In genomic region chr2:42095923-42096408, GRCh38 we compare ENCODE assay signal across 8 cellular contexts. TPM values are rescaled to one million over a fixed set of nuclear protein-coding genes. Genes with fewer than 3 reads are reported as not detected.
A peak's percentile ranks its signal among the peaks of the same experiment; 100 is the strongest.
DNase-seq lines count a peak whose midpoint lies in the region; ATAC-seq and TF ChIP-seq lines count a peak whose summit lies in the region.

No MANE protein-coding gene starts in this region.

- peak; percentile 27; the same call in 1 of the 2 replicates for TF ChIP-seq POLR2A in IMR-90 (IDR thresholded peaks at IDR 0.05; ENCODE audit: low read depth, low read length)
- TF ChIP-seq POLR2A in erythroblast (IDR thresholded peaks at IDR 0.05; ENCODE audit: low read length): no peak

- H3K4me3 Mint-ChIP-seq in nephron: no peak overlapping the region

- H3K79me2 ChIP-seq in OCI-LY3 (ENCODE audit: low read length): no peaks in the 10 kb centered on the region

- H3K27me3 Mint-ChIP-seq in nephron (ENCODE audit: low read depth): no peaks in the 10 kb centered on the region

- 0 out of 3 replicates have a peak overlapping the region, but pooled peaks have one; percentile 35 for H2BK15ac ChIP-seq in IMR-90 (ENCODE audit: low read depth, low read length)

- H2AFZ ChIP-seq in IMR-90 (replicated peaks; ENCODE audit: low read length, poor library complexity): no peak overlapping the region
- no peak overlapping the region for H2AFZ ChIP-seq in OCI-LY3 (ENCODE audit: low read depth, low read length)

- dilution Hi-C loops in IMR-90 (cut with HindIII; ENCODE audit: low sequenced_read_pairs, unreplicated experiment): loop anchor here (25.0 kb wide), 1 partner anchor 209 kb away; no protein-coding TSS in a partner anchor

- peak; percentile 90 for TF ChIP-seq RAD21 in IMR-90 (IDR thresholded peaks at IDR 0.05; ENCODE audit: low read length)

- H3K14ac ChIP-seq in IMR-90 (replicated peaks; ENCODE audit: low read depth, low read length): no peak overlapping the region

- no peak overlapping the region for H4K5ac ChIP-seq in IMR-90 (ENCODE audit: low read depth, low read length)

- no peak overlapping the region for H3K27ac ChIP-seq in IMR-90 (ENCODE audit: insufficient read depth, low read length)
- H3K27ac ChIP-seq in OCI-LY3 (ENCODE audit: low read length): no peak overlapping the region
- no peak overlapping the region for H3K27ac ChIP-seq in substantia nigra (ENCODE audit: low read depth, low read length, poor library complexity, severe bottlenecking)

- 0 out of 2 replicates have a peak overlapping the region, but pooled peaks have one; percentile 43 for H2AK5ac ChIP-seq in IMR-90 (ENCODE audit: low read depth, low read length)

- intact Hi-C loops in IMR-90 (cut with micrococcal nuclease): loop anchor here (1.0 to 10.0 kb wide), 8 partner anchors 73 to 567 kb away; partner anchors contain the start of genes COX7A2L, EML4 and KCNG3

- no peak overlapping the region for H3K56ac ChIP-seq in IMR-90 (ENCODE audit: extremely low read depth, insufficient read depth, low read length)

- H4K91ac ChIP-seq in IMR-90 (ENCODE audit: insufficient read depth, low read depth, low read length): 0 out of 2 replicates have a peak overlapping the region, but pooled peaks have one; percentile 24

- peak; percentile 88 for TF ChIP-seq CTCF in IMR-90 (conservative IDR thresholded peaks at IDR 0.05; ENCODE audit: low read depth, low read length)
- peak; percentile 90 for TF ChIP-seq CTCF in OCI-LY3 (IDR thresholded peaks at IDR 0.05; ENCODE audit: low read depth, low read length)
- peak; percentile 80 to 90 (median 84) for TF ChIP-seq CTCF in nephron (IDR thresholded peaks at IDR 0.05; ENCODE audit: unreplicated experiment in 3 of 3)

- H2AK9ac ChIP-seq in IMR-90 (replicated peaks; ENCODE audit: low read depth, low read length, poor library complexity): peak overlapping the region; percentile 79

- ATAC-seq in IMR-90 (ENCODE audit: low read depth): peak; percentile 65
- no peak for ATAC-seq in GM18907 (IDR thresholded peaks at IDR 0.05; ENCODE audit: unreplicated experiment)

- peaks cover 3% of the 10 kb centered on the region; the same call in 1 of the 2 replicates for H3K9me1 ChIP-seq in IMR-90 (ENCODE audit: insufficient read depth, low read length)

- no peak overlapping the region for H3K4me2 ChIP-seq in IMR-90 (ENCODE audit: low read depth, low read length)
- H3K4me2 ChIP-seq in OCI-LY3 (ENCODE audit: low read length): no peak overlapping the region

- POLR2A ChIA-PET in IMR-90 (lab: Charles Lee; ENCODE audit: unreplicated experiment): no interaction called here

- H3K9me3 Mint-ChIP-seq in nephron: no peaks in the 10 kb centered on the region

- H3K9me3 ChIP-seq in IMR-90 (ENCODE audit: control insufficient read depth, insufficient read depth, low read length) (no peaks in the 10 kb centered on the region; the same call in 1 of the 2 replicates), OCI-LY3 (ENCODE audit: insufficient read depth, low read length) (peaks cover 8% of the 10 kb centered on the region)

- no peaks in the 10 kb centered on the region for H3K36me3 Mint-ChIP-seq in nephron (ENCODE audit: low read depth)

- H3K4me3 ChIP-seq in IMR-90 (ENCODE audit: insufficient read depth, low read depth, low read length) (no peak overlapping the region), OCI-LY3 (ENCODE audit: low read length) (no peak overlapping the region)

- H2BK120ac ChIP-seq in IMR-90 (ENCODE audit: low read depth, low read length): no peak overlapping the region

- BruUV-seq in IMR-90 (replicated peaks; lab: Mats Ljungman, UMichigan): no TSS peak

- in situ Hi-C loops in IMR-90 (cut with MboI; ENCODE audit: low sequenced_read_pairs): loop anchor here (5.0 kb wide), 1 partner anchor 226 kb away; no protein-coding TSS in a partner anchor

- no CpG with 5 or more reads among the region's 2 CpGs for WGBS in IMR-90 (ENCODE audit: extremely low coverage in 2 of 2, insufficient read length in 1 of 2), 2 experiments

- H2BK5ac ChIP-seq in IMR-90 (ENCODE audit: low read depth, low read length, poor library complexity, severe bottlenecking): no peak overlapping the region

- peak overlapping the region; percentile 15; the same call in 1 of the 2 replicates for H2BK20ac ChIP-seq in IMR-90 (ENCODE audit: low read depth, low read length)

- no peaks in the 10 kb centered on the region for H3K79me1 ChIP-seq in IMR-90 (ENCODE audit: low read depth in 1 of 2, low read length in 2 of 2)

- H4K20me1 ChIP-seq in IMR-90 (ENCODE audit: insufficient read depth, low read length) (no peaks in the 10 kb centered on the region), OCI-LY3 (ENCODE audit: insufficient read depth, low read length) (no peaks in the 10 kb centered on the region)

- DNase-seq in DMS114 treated with DMSO at 0.1 percent for 48 hours (lab: John Stamatoyannopoulos, UW; ENCODE audit: unreplicated experiment): peak; percentile 15
- peak; percentile 83 for DNase-seq in IMR-90
- DNase-seq in activated CD8-positive, alpha-beta memory T cell treated with anti-CD3 and anti-CD28 coated beads, Interleukin-2, amount 50 U/mL, for 4 hours: peak; percentile 77
- peak; percentile 68 to 85 for DNase-seq in erythroblast (lab: John Stamatoyannopoulos, UW)
- DNase-seq in substantia nigra (lab: John Stamatoyannopoulos, UW): peak in 33 of 49 donors; percentile 6 to 79 (median 48)

- H3K9ac ChIP-seq in IMR-90 (ENCODE audit: low read depth, low read length) (no peak overlapping the region), OCI-LY3 (ENCODE audit: low read length) (no peak overlapping the region)

- CTCF ChIA-PET in IMR-90 (lab: Yijun Ruan, JAX): interaction anchor here (0.6 to 1.7 kb wide), 8 partner anchors 46 to 242 kb away, joined by 3 to 6 read pairs (median 3); no protein-coding TSS in a partner anchor

- peaks cover 51% of the 10 kb centered on the region for H3K4me1 Mint-ChIP-seq in nephron

- no peak overlapping the region for H3K18ac ChIP-seq in IMR-90 (ENCODE audit: low read depth, low read length)

- H3K27ac Mint-ChIP-seq in nephron: peak overlapping the region; percentile 35 to 69 (median 59)

- no peaks in the 10 kb centered on the region for H3K27me3 ChIP-seq in IMR-90 (ENCODE audit: control insufficient read depth, insufficient read depth, low read length)
- H3K27me3 ChIP-seq in OCI-LY3 (ENCODE audit: low read depth, low read length): peaks cover 29% of the 10 kb centered on the region

- H3K23ac ChIP-seq in IMR-90 (ENCODE audit: low read depth, low read length): no peak overlapping the region

- H3K4ac ChIP-seq in IMR-90 (ENCODE audit: low read depth, low read length): peak overlapping the region; percentile 57; the same call in 1 of the 2 replicates

- H3K4me1 ChIP-seq in IMR-90 (ENCODE audit: control insufficient read depth, insufficient read depth, low read length): peaks cover 22% of the 10 kb centered on the region
- H3K4me1 ChIP-seq in OCI-LY3 (ENCODE audit: low read length): peaks cover 44% of the 10 kb centered on the region

- H4K8ac ChIP-seq in IMR-90 (ENCODE audit: low read depth in 2 of 2, low read length in 2 of 2): peak overlapping the region in 1 of 2 experiments; percentile 46; a peak in 1 of 4 replicates

- H3K36me3 ChIP-seq in IMR-90 (ENCODE audit: control insufficient read depth, insufficient read depth, low read length) (no peaks in the 10 kb centered on the region), OCI-LY3 (replicated peaks; ENCODE audit: low read depth, low read length) (peaks cover 5% of the 10 kb centered on the region)

TF ChIP-seq in IMR-90, 13 proteins besides CTCF, POLR2A, EP300 and RAD21:
- TF ChIP-seq SMC3 (IDR thresholded peaks at IDR 0.05; ENCODE audit: low read depth, low read length): peak; percentile 97
- no peak for TF ChIP-seq ELK1 (IDR thresholded peaks at IDR 0.05; ENCODE audit: borderline replicate concordance, low read depth, low read length)
TF ChIP-seq in IMR-90: peak in this region for 1.

RNA-seq across cellular contexts. Expression of gene PKDCC, which starts 48.1 kb away (rescaled TPM):
- total RNA-seq in IMR-90 (2012; rRNA removed): 50.3 and 55.6 TPM in 2 replicates
- 67.4 and 95.7 TPM in 2 replicates for polyA plus RNA-seq in IMR-90 (2012; rRNA removed)
- 40.2 and 112 TPM in 2 replicates for polyA plus RNA-seq in IMR-90 (2012; cell fraction: cytosol; rRNA removed)
- polyA plus RNA-seq in IMR-90 (2012; cell fraction: nucleus; rRNA removed; ENCODE audit: low replicate concordance): 310 and 597 TPM in 2 replicates

Comparison
In these comparisons a context has a peak if more than half of its experiments do, and no peak if none do; other contexts are left out.
1. DNase-seq: peak in every context shown above with its lines; median percentile 83 in IMR-90; 77 in activated CD8-positive, alpha-beta memory T cell treated with anti-CD3 and anti-CD28 coated beads, Interleukin-2, amount 50 U/mL, for 4 hours; 76 in erythroblast; 48 in substantia nigra; 15 in DMS114 treated with DMSO at 0.1 percent for 48 hours.